Comparison of ENCODE assay signal across 1 cellular context in genomic region chr9:123349691-123350480, GRCh38.
A peak's percentile ranks its signal among the peaks of the same experiment; 100 is the strongest.
TF ChIP-seq lines count a peak whose summit lies in the region.

No MANE protein-coding gene starts in this region.

TF ChIP-seq in K562, 482 proteins besides CTCF, POLR2A, EP300 and RAD21 (continued from another document and continues in another):
- no peak for TF ChIP-seq TAF1 (IDR thresholded peaks at IDR 0.05; ENCODE audit: control insufficient read depth, extremely low read depth, insufficient read depth, low read length, severe bottlenecking)
- TF ChIP-seq NR3C1 (CRISPR knock-in tag; IDR thresholded peaks at IDR 0.05), result no peak
- TF ChIP-seq UBTF (IDR thresholded peaks at IDR 0.05; ENCODE audit: borderline replicate concordance in 1 of 2, low read depth in 2 of 2, low read length in 2 of 2), result 0 out of 4 replicates have a peak, but pooled peaks of 1 of the 2 experiments have one; percentile 22
- TF ChIP-seq DMBX1 (CRISPR knock-in tag; IDR thresholded peaks at IDR 0.05; ENCODE audit: borderline replicate concordance), result no peak
- TF ChIP-seq HMG20B (CRISPR knock-in tag; IDR thresholded peaks at IDR 0.05), result no peak
- TF ChIP-seq SMARCC2 (IDR thresholded peaks at IDR 0.05; ENCODE audit: low read depth), result no peak
- peak; percentile 38; the same call in 1 of the 2 replicates for TF ChIP-seq DPF2 (IDR thresholded peaks at IDR 0.05)
- no peak for TF ChIP-seq SLC30A9 (CRISPR knock-in tag; IDR thresholded peaks at IDR 0.05)
- no peak for TF ChIP-seq ZBTB5 (IDR thresholded peaks at IDR 0.05)
- no peak for TF ChIP-seq ILF3 (IDR thresholded peaks at IDR 0.05; ENCODE audit: borderline replicate concordance)
- TF ChIP-seq CAMTA2 (CRISPR knock-in tag; conservative IDR thresholded peaks at IDR 0.05), result no peak
- TF ChIP-seq GTF2B (IDR thresholded peaks at IDR 0.05; ENCODE audit: extremely low read depth, insufficient read length), result no peak
- TF ChIP-seq YY1 (IDR thresholded peaks at IDR 0.05; ENCODE audit: borderline replicate concordance in 1 of 3, control insufficient read depth in 1 of 3, extremely low read depth in 1 of 3, insufficient read depth in 3 of 3, insufficient read length in 1 of 3, insufficient replicate concordance in 2 of 3, low read depth in 1 of 3, low read length in 2 of 3), result peak in 1 of 3 experiments; percentile 22
- TF ChIP-seq ZNF695 (CRISPR knock-in tag; IDR thresholded peaks at IDR 0.05), result no peak
- TF ChIP-seq KDM1A (IDR thresholded peaks at IDR 0.05), result no peak
- no peak for TF ChIP-seq FOXO4 (CRISPR knock-in tag; IDR thresholded peaks at IDR 0.05)
- TF ChIP-seq ZBTB40 (IDR thresholded peaks at IDR 0.05), result no peak
- TF ChIP-seq ZBTB40 (CRISPR knock-in tag; IDR thresholded peaks at IDR 0.05), result no peak; the same call in 1 of the 2 replicates
- no peak for TF ChIP-seq JUND (IDR thresholded peaks at IDR 0.05; ENCODE audit: borderline replicate concordance, low read depth, low read length)
- peak; percentile 24; the same call in 1 of the 3 replicates for TF ChIP-seq JUND (tag; IDR thresholded peaks at IDR 0.05; ENCODE audit: borderline replicate concordance, low read depth, low read length)
- TF ChIP-seq ZBTB7A (IDR thresholded peaks at IDR 0.05; ENCODE audit: borderline replicate concordance, control insufficient read depth, low read depth, low read length), result peak; percentile 76
- peak; percentile 54; the same call in 1 of the 2 replicates for TF ChIP-seq ZNF263 (CRISPR knock-in tag; IDR thresholded peaks at IDR 0.05; ENCODE audit: borderline replicate concordance)
- TF ChIP-seq ZNF507 (tag; conservative IDR thresholded peaks at IDR 0.05), result no peak
- TF ChIP-seq TSHZ1 (CRISPR knock-in tag; IDR thresholded peaks at IDR 0.05), result no peak
- 0 out of 2 replicates have a peak, but pooled peaks have one; percentile 79 for TF ChIP-seq HDGF (IDR thresholded peaks at IDR 0.05)
- no peak for TF ChIP-seq PRMT5 (CRISPR knock-in tag; IDR thresholded peaks at IDR 0.05)
- no peak for TF ChIP-seq LARP7 (IDR thresholded peaks at IDR 0.05)
- no peak for TF ChIP-seq HMBOX1 (IDR thresholded peaks at IDR 0.05)
- no peak for TF ChIP-seq SFPQ (IDR thresholded peaks at IDR 0.05; ENCODE audit: low read depth, low read length)
- TF ChIP-seq MYBL2 (IDR thresholded peaks at IDR 0.05; ENCODE audit: low read depth), result no peak
- TF ChIP-seq MYBL2 (CRISPR knock-in tag; IDR thresholded peaks at IDR 0.05; ENCODE audit: borderline replicate concordance), result no peak
- TF ChIP-seq FOSL1 (tag; conservative IDR thresholded peaks at IDR 0.05), result peak; percentile 49
- 0 out of 2 replicates have a peak, but pooled peaks have one; percentile 3 for TF ChIP-seq EGR1 (conservative IDR thresholded peaks at IDR 0.05)
